ENCODE assay signal across 1 cellular context in the genomic region with DNA sequence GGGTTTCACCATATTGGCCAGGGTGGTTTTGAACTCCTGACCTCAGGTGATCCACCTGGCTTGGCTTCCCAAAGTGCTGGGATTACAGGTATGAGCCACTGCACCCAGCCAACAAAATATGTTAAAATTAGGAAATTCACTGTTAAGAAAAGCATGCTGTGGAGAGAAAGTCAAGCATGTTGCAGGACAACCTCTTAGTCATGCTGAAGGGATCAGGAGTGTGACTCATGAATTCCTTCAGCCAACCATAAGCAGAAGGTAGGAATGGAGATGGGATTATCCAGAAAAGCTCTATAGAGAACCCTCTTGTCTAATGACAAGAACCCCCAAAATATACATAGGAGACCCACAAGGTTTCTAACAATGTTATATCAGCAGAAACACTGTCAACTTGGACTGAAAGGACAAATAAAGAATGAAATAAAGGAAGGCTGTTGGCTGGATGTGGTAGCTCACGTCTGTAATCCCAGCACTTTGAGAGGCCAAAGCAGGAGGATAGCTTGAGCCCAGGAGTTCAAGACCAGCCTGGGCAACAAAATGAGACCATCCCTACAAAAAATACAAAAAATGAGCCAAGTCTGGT.
TF ChIP-seq lines count a peak whose summit lies in the region.

No MANE protein-coding gene starts in this region.

TF ChIP-seq in endothelial cell of umbilical vein, 7 proteins besides CTCF, POLR2A, EP300 and RAD21:
- TF ChIP-seq EZH2 (IDR thresholded peaks at IDR 0.05; ENCODE audit: borderline replicate concordance, low read depth, low read length, severe bottlenecking) (no peak), JUN (IDR thresholded peaks at IDR 0.05; ENCODE audit: borderline replicate concordance, insufficient read depth, insufficient read length, low read depth) (peak; percentile 20), FOS (IDR thresholded peaks at IDR 0.05; ENCODE audit: borderline replicate concordance, insufficient read depth, low read length) (peak; percentile 73)
TF ChIP-seq in endothelial cell of umbilical vein: peak in this region for 2.
